ENCODE assay signal across 9 cellular contexts in genomic region chrX:51803833-51804232, GRCh38.
DNase-seq lines count a peak whose midpoint lies in the region; ATAC-seq and TF ChIP-seq lines count a peak whose summit lies in the region.
"Had no signal": no experiment of that assay in that cellular context is flagged by ENCODE, and none has a peak within 500 bp of the region (broad histone marks: within the 10 kb centered on the region; RNA-seq: fewer than 3 reads in every experiment).

No MANE protein-coding gene starts in this region.

- no peak for TF ChIP-seq EP300 in transverse colon (IDR thresholded peaks at IDR 0.05; ENCODE audit: low read depth)

- H3K4me3 ChIP-seq in cardiac muscle cell: peak overlapping the region; percentile 73
- peak overlapping the region in 2 of 4 donors; percentile 43 to 69 for H3K4me3 ChIP-seq in transverse colon

- H3K36me3 ChIP-seq in cardiac muscle cell (no peaks in the 10 kb centered on the region), transverse colon (no peaks in the 10 kb centered on the region)
- H3K36me3 ChIP-seq: ascending aorta had no signal

- H3K27me3 ChIP-seq in cardiac muscle cell: no peaks in the 10 kb centered on the region
- no peaks in the 10 kb centered on the region for H3K27me3 ChIP-seq in transverse colon
- H3K27me3 ChIP-seq: ascending aorta had no signal

- H3K4me1 ChIP-seq in cardiac muscle cell (ENCODE audit: low read depth) (peaks cover 3% of the 10 kb centered on the region), transverse colon (peaks cover 0 to 9% (median 0%) of the 10 kb centered on the region in 4 donors)
- H3K4me1 ChIP-seq: ascending aorta had no signal

- TF ChIP-seq POLR2A in transverse colon (IDR thresholded peaks at IDR 0.05): no peak

- 20 to 46% methylated on average over 1 to 3 of the region's 3 CpGs for WGBS in transverse colon (ENCODE audit: low coverage in 1 of 2), 2 donors

- ATAC-seq in Right ventricle myocardium inferior: no peak
- peak; percentile 57 for ATAC-seq in left colon
- ATAC-seq in GM19452 (IDR thresholded peaks at IDR 0.05; ENCODE audit: unreplicated experiment): no peak

- in situ Hi-C loops in transverse colon (cut with MboI; ENCODE audit: low pct_ligation_motif_present in 1 of 4, low pct_unique_long_range_greater_than_20kb in 1 of 4, low sequenced_read_pairs in 3 of 4): no loop called here

- no peak overlapping the region for H3K27ac ChIP-seq in cardiac muscle cell
- peak overlapping the region; percentile 67 to 85 (median 80) for H3K27ac ChIP-seq in transverse colon
- H3K27ac ChIP-seq: ascending aorta had no signal

- DNase-seq in cardiac muscle cell (ENCODE audit: low read depth in 1 of 2, low spot score in 1 of 2) (peak in 1 of 2 donors; percentile 43), Right ventricle myocardium inferior (ENCODE audit: missing footprints) (no peak), amniotic epithelial cell (ENCODE audit: low read depth) (peak; percentile 75), left colon (no peak), transverse colon (no peak), GM20000 (ENCODE audit: low spot score) (no peak), ecto neural progenitor cell (ENCODE audit: low spot score) (no peak)

- TF ChIP-seq CTCF in cardiac muscle cell (IDR thresholded peaks at IDR 0.05; ENCODE audit: low read depth, low read length) (no peak), transverse colon (IDR thresholded peaks at IDR 0.05) (no peak), GM20000 (IDR thresholded peaks at IDR 0.05; ENCODE audit: extremely low read depth, missing control alignments) (no peak)

- intact Hi-C loops in Right ventricle myocardium inferior (cut with DNase I): no loop called here
- intact Hi-C loops in left colon (cut with DNase I, micrococcal nuclease): no loop called here
- intact Hi-C loops in transverse colon (cut with DNase I; ENCODE audit: low total_unique reads): no loop called here

- H3K9me3 ChIP-seq in cardiac muscle cell (ENCODE audit: low read depth) (no peaks in the 10 kb centered on the region), transverse colon (no peaks in the 10 kb centered on the region)
- H3K9me3 ChIP-seq: ascending aorta had no signal
